1 cellular context compared by ENCODE assay signal in the genomic region with DNA sequence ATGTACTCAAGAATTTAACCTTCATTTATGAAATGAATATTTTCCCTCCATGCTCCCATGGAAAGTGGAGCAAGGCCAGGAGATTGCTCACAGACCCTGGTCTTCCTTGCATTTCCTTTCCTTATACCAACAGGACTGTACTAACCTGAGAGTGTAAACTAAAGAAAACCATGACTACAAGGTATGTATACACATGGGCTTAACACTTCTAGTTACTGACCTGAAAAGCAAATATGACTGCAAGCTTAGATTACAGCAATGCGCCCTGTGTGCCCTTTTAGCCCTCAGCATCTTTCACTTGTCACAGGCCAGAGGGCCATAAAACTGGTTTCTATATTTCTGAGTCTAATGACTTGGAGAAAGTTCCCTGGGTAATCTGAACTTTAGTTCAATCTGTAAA.
A peak's percentile ranks its signal among the peaks of the same experiment; 100 is the strongest.
TF ChIP-seq lines count a peak whose summit lies in the region.

No MANE protein-coding gene starts in this region.

TF ChIP-seq in HepG2, 621 proteins besides CTCF, POLR2A, EP300 and RAD21 (continued from another document):
- TF ChIP-seq, protein P1, sequence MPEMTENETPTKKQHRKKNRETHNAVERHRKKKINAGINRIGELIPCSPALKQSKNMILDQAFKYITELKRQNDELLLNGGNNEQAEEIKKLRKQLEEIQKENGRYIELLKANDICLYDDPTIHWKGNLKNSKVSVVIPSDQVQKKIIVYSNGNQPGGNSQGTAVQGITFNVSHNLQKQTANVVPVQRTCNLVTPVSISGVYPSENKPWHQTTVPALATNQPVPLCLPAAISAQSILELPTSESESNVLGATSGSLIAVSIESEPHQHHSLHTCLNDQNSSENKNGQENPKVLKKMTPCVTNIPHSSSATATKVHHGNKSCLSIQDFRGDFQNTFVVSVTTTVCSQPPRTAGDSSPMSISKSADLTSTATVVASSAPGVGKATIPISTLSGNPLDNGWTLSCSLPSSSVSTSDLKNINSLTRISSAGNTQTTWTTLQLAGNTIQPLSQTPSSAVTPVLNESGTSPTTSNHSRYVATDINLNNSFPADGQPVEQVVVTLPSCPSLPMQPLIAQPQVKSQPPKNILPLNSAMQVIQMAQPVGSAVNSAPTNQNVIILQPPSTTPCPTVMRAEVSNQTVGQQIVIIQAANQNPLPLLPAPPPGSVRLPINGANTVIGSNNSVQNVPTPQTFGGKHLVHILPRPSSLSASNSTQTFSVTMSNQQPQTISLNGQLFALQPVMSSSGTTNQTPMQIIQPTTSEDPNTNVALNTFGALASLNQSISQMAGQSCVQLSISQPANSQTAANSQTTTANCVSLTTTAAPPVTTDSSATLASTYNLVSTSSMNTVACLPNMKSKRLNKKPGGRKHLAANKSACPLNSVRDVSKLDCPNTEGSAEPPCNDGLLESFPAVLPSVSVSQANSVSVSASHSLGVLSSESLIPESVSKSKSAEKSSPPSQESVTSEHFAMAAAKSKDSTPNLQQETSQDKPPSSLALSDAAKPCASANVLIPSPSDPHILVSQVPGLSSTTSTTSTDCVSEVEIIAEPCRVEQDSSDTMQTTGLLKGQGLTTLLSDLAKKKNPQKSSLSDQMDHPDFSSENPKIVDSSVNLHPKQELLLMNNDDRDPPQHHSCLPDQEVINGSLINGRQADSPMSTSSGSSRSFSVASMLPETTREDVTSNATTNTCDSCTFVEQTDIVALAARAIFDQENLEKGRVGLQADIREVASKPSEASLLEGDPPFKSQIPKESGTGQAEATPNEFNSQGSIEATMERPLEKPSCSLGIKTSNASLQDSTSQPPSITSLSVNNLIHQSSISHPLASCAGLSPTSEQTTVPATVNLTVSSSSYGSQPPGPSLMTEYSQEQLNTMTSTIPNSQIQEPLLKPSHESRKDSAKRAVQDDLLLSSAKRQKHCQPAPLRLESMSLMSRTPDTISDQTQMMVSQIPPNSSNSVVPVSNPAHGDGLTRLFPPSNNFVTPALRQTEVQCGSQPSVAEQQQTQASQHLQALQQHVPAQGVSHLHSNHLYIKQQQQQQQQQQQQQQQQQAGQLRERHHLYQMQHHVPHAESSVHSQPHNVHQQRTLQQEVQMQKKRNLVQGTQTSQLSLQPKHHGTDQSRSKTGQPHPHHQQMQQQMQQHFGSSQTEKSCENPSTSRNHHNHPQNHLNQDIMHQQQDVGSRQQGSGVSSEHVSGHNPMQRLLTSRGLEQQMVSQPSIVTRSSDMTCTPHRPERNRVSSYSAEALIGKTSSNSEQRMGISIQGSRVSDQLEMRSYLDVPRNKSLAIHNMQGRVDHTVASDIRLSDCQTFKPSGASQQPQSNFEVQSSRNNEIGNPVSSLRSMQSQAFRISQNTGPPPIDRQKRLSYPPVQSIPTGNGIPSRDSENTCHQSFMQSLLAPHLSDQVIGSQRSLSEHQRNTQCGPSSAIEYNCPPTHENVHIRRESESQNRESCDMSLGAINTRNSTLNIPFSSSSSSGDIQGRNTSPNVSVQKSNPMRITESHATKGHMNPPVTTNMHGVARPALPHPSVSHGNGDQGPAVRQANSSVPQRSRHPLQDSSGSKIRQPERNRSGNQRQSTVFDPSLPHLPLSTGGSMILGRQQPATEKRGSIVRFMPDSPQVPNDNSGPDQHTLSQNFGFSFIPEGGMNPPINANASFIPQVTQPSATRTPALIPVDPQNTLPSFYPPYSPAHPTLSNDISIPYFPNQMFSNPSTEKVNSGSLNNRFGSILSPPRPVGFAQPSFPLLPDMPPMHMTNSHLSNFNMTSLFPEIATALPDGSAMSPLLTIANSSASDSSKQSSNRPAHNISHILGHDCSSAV (CRISPR knock-in tag; IDR thresholded peaks at IDR 0.05; ENCODE audit: borderline replicate concordance): no peak
- TF ChIP-seq TAF1 (CRISPR knock-in tag; IDR thresholded peaks at IDR 0.05) (no peak), CCDC6 (CRISPR knock-in tag; IDR thresholded peaks at IDR 0.05) (no peak), PITX1 (CRISPR knock-in tag; IDR thresholded peaks at IDR 0.05) (peak; percentile 95), ZNF782 (CRISPR knock-in tag; IDR thresholded peaks at IDR 0.05; ENCODE audit: borderline replicate concordance) (no peak), SP4 (CRISPR knock-in tag; IDR thresholded peaks at IDR 0.05) (no peak), ZMYM4 (CRISPR knock-in tag; IDR thresholded peaks at IDR 0.05) (peak; percentile 87), GFI1 (CRISPR knock-in tag; IDR thresholded peaks at IDR 0.05; ENCODE audit: borderline replicate concordance) (no peak), RXRB (CRISPR knock-in tag; IDR thresholded peaks at IDR 0.05; ENCODE audit: borderline replicate concordance) (peak; percentile 88), ZNF703 (CRISPR knock-in tag; IDR thresholded peaks at IDR 0.05; ENCODE audit: borderline replicate concordance) (no peak), NR2F1 (CRISPR knock-in tag; IDR thresholded peaks at IDR 0.05) (peak; percentile 72 to 77; a peak in 3 of 4 replicates), ZFX (CRISPR knock-in tag; IDR thresholded peaks at IDR 0.05; ENCODE audit: low read depth) (0 out of 2 replicates have a peak, but pooled peaks have one; percentile 30), ZKSCAN8 (CRISPR knock-in tag; IDR thresholded peaks at IDR 0.05; ENCODE audit: borderline replicate concordance) (no peak)
- TF ChIP-seq, protein P2, sequence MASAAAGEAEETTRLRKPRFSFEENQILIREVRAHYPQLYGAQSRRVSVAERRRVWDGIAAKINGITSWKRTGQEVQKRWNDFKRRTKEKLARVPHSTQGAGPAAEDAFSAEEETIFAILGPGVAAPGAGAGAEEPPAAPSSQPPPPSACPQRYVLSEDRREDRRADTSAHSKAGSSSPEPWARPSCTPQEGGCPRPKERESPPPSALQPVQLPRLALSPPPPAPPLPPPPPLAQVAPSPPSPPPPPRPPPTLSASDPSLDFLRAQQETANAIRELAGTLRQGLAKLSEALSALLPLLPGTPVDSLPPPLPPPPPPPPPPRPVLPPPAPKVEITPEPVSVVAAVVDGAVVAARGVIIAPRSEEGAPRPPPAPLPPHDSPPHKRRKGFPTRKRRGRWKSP (CRISPR knock-in tag; IDR thresholded peaks at IDR 0.05): no peak
- TF ChIP-seq, protein P3, sequence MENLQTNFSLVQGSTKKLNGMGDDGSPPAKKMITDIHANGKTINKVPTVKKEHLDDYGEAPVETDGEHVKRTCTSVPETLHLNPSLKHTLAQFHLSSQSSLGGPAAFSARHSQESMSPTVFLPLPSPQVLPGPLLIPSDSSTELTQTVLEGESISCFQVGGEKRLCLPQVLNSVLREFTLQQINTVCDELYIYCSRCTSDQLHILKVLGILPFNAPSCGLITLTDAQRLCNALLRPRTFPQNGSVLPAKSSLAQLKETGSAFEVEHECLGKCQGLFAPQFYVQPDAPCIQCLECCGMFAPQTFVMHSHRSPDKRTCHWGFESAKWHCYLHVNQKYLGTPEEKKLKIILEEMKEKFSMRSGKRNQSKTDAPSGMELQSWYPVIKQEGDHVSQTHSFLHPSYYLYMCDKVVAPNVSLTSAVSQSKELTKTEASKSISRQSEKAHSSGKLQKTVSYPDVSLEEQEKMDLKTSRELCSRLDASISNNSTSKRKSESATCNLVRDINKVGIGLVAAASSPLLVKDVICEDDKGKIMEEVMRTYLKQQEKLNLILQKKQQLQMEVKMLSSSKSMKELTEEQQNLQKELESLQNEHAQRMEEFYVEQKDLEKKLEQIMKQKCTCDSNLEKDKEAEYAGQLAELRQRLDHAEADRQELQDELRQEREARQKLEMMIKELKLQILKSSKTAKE (CRISPR knock-in tag; IDR thresholded peaks at IDR 0.05; ENCODE audit: borderline replicate concordance): no peak
- TF ChIP-seq, protein P4, sequence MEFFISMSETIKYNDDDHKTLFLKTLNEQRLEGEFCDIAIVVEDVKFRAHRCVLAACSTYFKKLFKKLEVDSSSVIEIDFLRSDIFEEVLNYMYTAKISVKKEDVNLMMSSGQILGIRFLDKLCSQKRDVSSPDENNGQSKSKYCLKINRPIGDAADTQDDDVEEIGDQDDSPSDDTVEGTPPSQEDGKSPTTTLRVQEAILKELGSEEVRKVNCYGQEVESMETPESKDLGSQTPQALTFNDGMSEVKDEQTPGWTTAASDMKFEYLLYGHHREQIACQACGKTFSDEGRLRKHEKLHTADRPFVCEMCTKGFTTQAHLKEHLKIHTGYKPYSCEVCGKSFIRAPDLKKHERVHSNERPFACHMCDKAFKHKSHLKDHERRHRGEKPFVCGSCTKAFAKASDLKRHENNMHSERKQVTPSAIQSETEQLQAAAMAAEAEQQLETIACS (CRISPR knock-in tag; IDR thresholded peaks at IDR 0.05): no peak
- TF ChIP-seq, protein P5, sequence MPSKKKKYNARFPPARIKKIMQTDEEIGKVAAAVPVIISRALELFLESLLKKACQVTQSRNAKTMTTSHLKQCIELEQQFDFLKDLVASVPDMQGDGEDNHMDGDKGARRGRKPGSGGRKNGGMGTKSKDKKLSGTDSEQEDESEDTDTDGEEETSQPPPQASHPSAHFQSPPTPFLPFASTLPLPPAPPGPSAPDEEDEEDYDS (CRISPR knock-in tag; IDR thresholded peaks at IDR 0.05): no peak
